8 cellular contexts compared by ENCODE assay signal in the genomic region with DNA sequence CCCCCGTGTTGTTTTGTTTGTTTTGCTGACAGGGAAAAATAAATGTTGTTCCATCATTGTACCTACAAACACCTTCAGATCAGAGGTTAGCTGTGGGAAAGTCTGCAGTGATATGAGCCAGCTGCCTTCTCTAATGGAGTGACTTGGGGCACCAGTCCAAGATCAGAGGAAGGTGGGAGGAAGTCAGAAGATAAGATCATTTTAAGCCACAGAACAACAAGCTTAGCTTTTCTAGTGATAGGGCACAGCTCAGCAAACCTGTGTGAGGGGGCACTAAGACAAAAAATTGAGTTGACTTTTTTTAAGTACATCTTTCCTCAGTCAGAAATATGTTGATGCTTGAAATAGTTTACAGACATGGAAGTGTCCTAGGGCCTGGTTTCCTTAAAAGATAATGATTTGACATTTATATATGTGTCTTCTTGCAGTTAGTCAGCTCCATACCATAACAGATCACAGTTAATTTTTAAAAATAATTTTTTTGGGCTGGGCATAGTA.
A peak's percentile ranks its signal among the peaks of the same experiment; 100 is the strongest.
DNase-seq lines count a peak whose midpoint lies in the region; ATAC-seq and TF ChIP-seq lines count a peak whose summit lies in the region.

No MANE protein-coding gene starts in this region.

- H4K20me1 ChIP-seq in IMR-90 (ENCODE audit: insufficient read depth, low read length), result no peaks in the 10 kb centered on the region

- no peak overlapping the region for H4K5ac ChIP-seq in IMR-90 (ENCODE audit: low read depth, low read length)

- H3K79me1 ChIP-seq in IMR-90 (ENCODE audit: low read depth in 1 of 2, low read length in 2 of 2), result no peaks in the 10 kb centered on the region

- CTCF ChIA-PET in IMR-90 (lab: Yijun Ruan, JAX), result no interaction called here

- no peak overlapping the region for H3K14ac ChIP-seq in IMR-90 (replicated peaks; ENCODE audit: low read depth, low read length)

- BruUV-seq in IMR-90 (replicated peaks; lab: Mats Ljungman, UMichigan), result no TSS peak

- 0 out of 4 replicates have a peak overlapping the region, but pooled peaks of 1 of the 2 experiments have one; percentile 19 for H4K8ac ChIP-seq in IMR-90 (ENCODE audit: low read depth in 2 of 2, low read length in 2 of 2)

- no peak overlapping the region for H3K18ac ChIP-seq in IMR-90 (ENCODE audit: low read depth, low read length)

- POLR2A ChIA-PET in IMR-90 (lab: Charles Lee; ENCODE audit: unreplicated experiment), result no interaction called here

- dilution Hi-C loops in IMR-90 (cut with HindIII; ENCODE audit: low sequenced_read_pairs, unreplicated experiment), result no loop called here

- TF ChIP-seq CTCF in GM12875 (IDR thresholded peaks at IDR 0.05; ENCODE audit: borderline replicate concordance, insufficient read depth, low read depth, low read length) (no peak), IMR-90 (conservative IDR thresholded peaks at IDR 0.05; ENCODE audit: low read depth, low read length) (no peak)

- no peak for ATAC-seq in IMR-90 (ENCODE audit: low read depth)
- no peak for ATAC-seq in GM21381 (IDR thresholded peaks at IDR 0.05; ENCODE audit: unreplicated experiment)

- DNase-seq in IMR-90 (peak; percentile 23), activated T-cell treated with anti-CD3 and anti-CD28 coated beads for 1 hour (ENCODE audit: low read depth) (peak; percentile 11), glomerular visceral epithelial cell (ENCODE audit: extremely low spot score) (peak; percentile 4), epidermal melanocyte (ENCODE audit: insufficient read length, low spot score) (no peak), SIG-M5 (lab: John Stamatoyannopoulos, UW) (no peak)
- DNase-seq in stimulated activated CD4-positive, alpha-beta T cell treated with anti-CD3 and anti-CD28 coated beads, Interleukin-4, amount 100 ng/mL, for 1 hour, result peak; percentile 16

- H3K27me3 ChIP-seq in IMR-90 (ENCODE audit: control insufficient read depth, insufficient read depth, low read length), result no peaks in the 10 kb centered on the region

- H3K36me3 ChIP-seq in IMR-90 (ENCODE audit: control insufficient read depth, insufficient read depth, low read length), result no peaks in the 10 kb centered on the region

- H2BK20ac ChIP-seq in IMR-90 (ENCODE audit: low read depth, low read length), result no peak overlapping the region

- no peak for TF ChIP-seq RAD21 in IMR-90 (IDR thresholded peaks at IDR 0.05; ENCODE audit: low read length)

- no peaks in the 10 kb centered on the region for H3K9me3 ChIP-seq in IMR-90 (ENCODE audit: control insufficient read depth, insufficient read depth, low read length)

- no CpG with 5 or more reads among the region's 1 CpG for WGBS in IMR-90 (ENCODE audit: extremely low coverage in 2 of 2, insufficient read length in 1 of 2), 2 experiments

- H3K9ac ChIP-seq in IMR-90 (ENCODE audit: low read depth, low read length), result no peak overlapping the region

- H3K4me3 ChIP-seq in GM12875 (ENCODE audit: low read depth, low read length), result peak overlapping the region; percentile 44
- H3K4me3 ChIP-seq in IMR-90 (ENCODE audit: insufficient read depth, low read depth, low read length), result no peak overlapping the region

- intact Hi-C loops in IMR-90 (cut with micrococcal nuclease), result no loop called here

- no peak overlapping the region for H3K56ac ChIP-seq in IMR-90 (ENCODE audit: extremely low read depth, insufficient read depth, low read length)

- no peak overlapping the region for H4K91ac ChIP-seq in IMR-90 (ENCODE audit: insufficient read depth, low read depth, low read length)

- H3K4me1 ChIP-seq in IMR-90 (ENCODE audit: control insufficient read depth, insufficient read depth, low read length), result peaks cover 8% of the 10 kb centered on the region

- peak overlapping the region; percentile 34; the same call in 1 of the 2 replicates for H3K4me2 ChIP-seq in IMR-90 (ENCODE audit: low read depth, low read length)

- H3K23ac ChIP-seq in IMR-90 (ENCODE audit: low read depth, low read length), result no peak overlapping the region; the same call in 1 of the 2 replicates

- in situ Hi-C loops in IMR-90 (cut with MboI; ENCODE audit: low sequenced_read_pairs), result no loop called here

- no peak overlapping the region for H2BK15ac ChIP-seq in IMR-90 (ENCODE audit: low read depth, low read length)

- no peak overlapping the region for H2AK5ac ChIP-seq in IMR-90 (ENCODE audit: low read depth, low read length)

- no peak overlapping the region for H2BK5ac ChIP-seq in IMR-90 (ENCODE audit: low read depth, low read length, poor library complexity, severe bottlenecking)

- no peak overlapping the region for H3K4ac ChIP-seq in IMR-90 (ENCODE audit: low read depth, low read length)

- no peak for TF ChIP-seq POLR2A in IMR-90 (IDR thresholded peaks at IDR 0.05; ENCODE audit: low read depth, low read length)

- H2BK120ac ChIP-seq in IMR-90 (ENCODE audit: low read depth, low read length), result no peak overlapping the region

- no peak overlapping the region for H3K27ac ChIP-seq in IMR-90 (ENCODE audit: insufficient read depth, low read length)

- no peak overlapping the region for H2AK9ac ChIP-seq in IMR-90 (replicated peaks; ENCODE audit: low read depth, low read length, poor library complexity)

- peaks cover 3% of the 10 kb centered on the region; the same call in 1 of the 2 replicates for H3K9me1 ChIP-seq in IMR-90 (ENCODE audit: insufficient read depth, low read length)

- H2AFZ ChIP-seq in IMR-90 (replicated peaks; ENCODE audit: low read length, poor library complexity), result no peak overlapping the region

TF ChIP-seq in IMR-90, 13 proteins besides CTCF, POLR2A, EP300 and RAD21:
- TF ChIP-seq, protein P1, sequence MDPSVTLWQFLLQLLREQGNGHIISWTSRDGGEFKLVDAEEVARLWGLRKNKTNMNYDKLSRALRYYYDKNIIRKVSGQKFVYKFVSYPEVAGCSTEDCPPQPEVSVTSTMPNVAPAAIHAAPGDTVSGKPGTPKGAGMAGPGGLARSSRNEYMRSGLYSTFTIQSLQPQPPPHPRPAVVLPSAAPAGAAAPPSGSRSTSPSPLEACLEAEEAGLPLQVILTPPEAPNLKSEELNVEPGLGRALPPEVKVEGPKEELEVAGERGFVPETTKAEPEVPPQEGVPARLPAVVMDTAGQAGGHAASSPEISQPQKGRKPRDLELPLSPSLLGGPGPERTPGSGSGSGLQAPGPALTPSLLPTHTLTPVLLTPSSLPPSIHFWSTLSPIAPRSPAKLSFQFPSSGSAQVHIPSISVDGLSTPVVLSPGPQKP (IDR thresholded peaks at IDR 0.05; ENCODE audit: borderline replicate concordance, low read depth, low read length), result no peak
- peak; percentile 67 for TF ChIP-seq MAFK (IDR thresholded peaks at IDR 0.05; ENCODE audit: low read depth, low read length)

Comparison
In these comparisons a context has a peak if more than half of its experiments do, and no peak if none do; other contexts are left out.
1. DNase-seq: peak in IMR-90 (single experiment), activated T-cell treated with anti-CD3 and anti-CD28 coated beads for 1 hour (single experiment), glomerular visceral epithelial cell (single experiment) and stimulated activated CD4-positive, alpha-beta T cell treated with anti-CD3 and anti-CD28 coated beads, Interleukin-4, amount 100 ng/mL, for 1 hour (single experiment); none in epidermal melanocyte (single experiment) and SIG-M5 (single experiment).